In genomic region chr10:97278491-97278989, GRCh38 we compare ENCODE assay signal across 8 cellular contexts. TPM values are rescaled to one million over a fixed set of nuclear protein-coding genes. Genes with fewer than 3 reads are reported as not detected.
DNase-seq lines count a peak whose midpoint lies in the region; ATAC-seq and TF ChIP-seq lines count a peak whose summit lies in the region.

No MANE protein-coding gene starts in this region.

- no peak for TF ChIP-seq POLR2A in uterus (IDR thresholded peaks at IDR 0.05)

- peak; percentile 85 to 86 for ATAC-seq in lower lobe of right lung

- 0 out of 2 replicates have a peak overlapping the region, but pooled peaks have one; percentile 19 for H3K27ac ChIP-seq in HUES6 (ENCODE audit: low read depth, low read length)
- peak overlapping the region; percentile 20 for H3K27ac ChIP-seq in lower lobe of right lung
- peak overlapping the region; percentile 48 to 69 for H3K27ac ChIP-seq in uterus

- H3K36me3 ChIP-seq in HUES6 (ENCODE audit: control insufficient read depth, insufficient read depth, low read length) (no peaks in the 10 kb centered on the region; the same call in 1 of the 2 replicates), lower lobe of right lung (no peaks in the 10 kb centered on the region), uterus (no peaks in the 10 kb centered on the region)

- no TSS peak for BruUV-seq in Calu3 (replicated peaks; lab: Mats Ljungman, UMichigan)

- no peak overlapping the region for H3K9ac ChIP-seq in HUES6 (ENCODE audit: low read length)

- H3K27ac Mint-ChIP-seq in Calu3 (ENCODE audit: unreplicated experiment) = no peak overlapping the region

- no peaks in the 10 kb centered on the region for H3K4me1 Mint-ChIP-seq in Calu3 (ENCODE audit: low read depth, unreplicated experiment)

- H3K4me1 ChIP-seq in HUES6 (ENCODE audit: control insufficient read depth, insufficient read depth, low read length) = peaks cover 5% of the 10 kb centered on the region; the same call in 1 of the 2 replicates
- H3K4me1 ChIP-seq in lower lobe of right lung = peaks cover 18% of the 10 kb centered on the region
- peaks cover 0 to 7% of the 10 kb centered on the region in 2 donors for H3K4me1 ChIP-seq in uterus

- peak; percentile 14 for TF ChIP-seq CTCF in Calu3 (IDR thresholded peaks at IDR 0.05; ENCODE audit: unreplicated experiment)
- peak; percentile 70 for TF ChIP-seq CTCF in lower lobe of right lung (IDR thresholded peaks at IDR 0.05)
- TF ChIP-seq CTCF in uterus (IDR thresholded peaks at IDR 0.05) = peak; percentile 61 to 68 (median 64)

- H3K27me3 Mint-ChIP-seq in Calu3 (ENCODE audit: unreplicated experiment) = no peaks in the 10 kb centered on the region

- no peaks in the 10 kb centered on the region for H3K36me3 Mint-ChIP-seq in Calu3 (ENCODE audit: insufficient read depth, unreplicated experiment)

- DNase-seq in Calu3 (no peak), NOMO-1 treated with DMSO at 0.1 percent for 48 hours (lab: John Stamatoyannopoulos, UW; ENCODE audit: unreplicated experiment) (peak; percentile 82), cerebellum (ENCODE audit: low spot score) (peak; percentile 69), lower lobe of right lung (no peak), uterus (no peak), occipital lobe (lab: John Stamatoyannopoulos, UW) (no peak)
- no peak for DNase-seq in activated effector memory CD4-positive, alpha-beta T cell treated with anti-CD3 and anti-CD28 coated beads, Interleukin-2, amount 50 U/mL, for 16 hours

- H3K4me3 ChIP-seq in HUES6 (ENCODE audit: low read depth, low read length) = no peak overlapping the region
- H3K4me3 ChIP-seq in lower lobe of right lung = no peak overlapping the region
- H3K4me3 ChIP-seq in uterus = no peak overlapping the region

- no peaks in the 10 kb centered on the region for H3K9me3 Mint-ChIP-seq in Calu3 (ENCODE audit: low read depth, unreplicated experiment)

- CTCF ChIA-PET in Calu3 (lab: Charles Lee) = interaction anchor here (0.8 to 1.2 kb wide), 6 partner anchors 41 to 122 kb away, joined by 3 to 9 read pairs (median 4); partner anchors contain the start of genes FRAT1 and RRP12

- no peak overlapping the region for H3K4me3 Mint-ChIP-seq in Calu3 (ENCODE audit: low read depth, unreplicated experiment)

- no peaks in the 10 kb centered on the region for H3K9me3 ChIP-seq in HUES6 (ENCODE audit: control insufficient read depth, insufficient read depth, low read depth, low read length)
- no peaks in the 10 kb centered on the region for H3K9me3 ChIP-seq in lower lobe of right lung
- no peaks in the 10 kb centered on the region for H3K9me3 ChIP-seq in uterus

- H3K27me3 ChIP-seq in HUES6 (ENCODE audit: control insufficient read depth, insufficient read depth, low read length) (no peaks in the 10 kb centered on the region), lower lobe of right lung (ENCODE audit: low read depth) (no peaks in the 10 kb centered on the region), uterus (no peaks in the 10 kb centered on the region)

- intact Hi-C loops in Calu3 (cut with micrococcal nuclease; ENCODE audit: unreplicated experiment) (loop anchor here (2.0 kb wide), 2 partner anchors 54 to 76 kb away; no protein-coding TSS in a partner anchor), lower lobe of right lung (cut with DNase I) (no loop called here), uterus (cut with DNase I; ENCODE audit: low total_unique reads) (no loop called here)

RNA-seq across cellular contexts. Expression of gene ARHGAP19, which starts 13.9 kb away (rescaled TPM):
- total RNA-seq in Calu3 (2022) = 3.7 and 6.7 TPM in 2 replicates
- total RNA-seq in cerebellum = 14.1 TPM
- total RNA-seq in lower lobe of right lung = 15.4 TPM
- 10 to 100 TPM in 3 of 4 donors, 1 to 10 TPM in 1; 5.3 to 25.8 (median 14.0) TPM for total RNA-seq in uterus
- 8.4 TPM for total RNA-seq in occipital lobe

RNA-seq across cellular contexts. Expression of gene FRAT1, which starts 40.5 kb away (rescaled TPM):
- total RNA-seq in Calu3 (2022) (2.1 TPM in 2 replicates), cerebellum (2.6 TPM), lower lobe of right lung (15.1 TPM), uterus (1 to 10 TPM; 1.8 to 6.9 (median 3.2) TPM), occipital lobe (5.6 TPM)

RNA-seq across cellular contexts. Expression of gene FRAT2, which starts 56.0 kb away (rescaled TPM):
- total RNA-seq in Calu3 (2022) (6.0 and 7.4 TPM in 2 replicates), cerebellum (7.5 TPM), lower lobe of right lung (27.5 TPM), uterus (10 to 100 TPM in 1 of 4 donors, 1 to 10 TPM in 3; 2.4 to 14.9 (median 4.8) TPM), occipital lobe (16.8 TPM)

Comparison
In these comparisons a context has a peak if more than half of its experiments do, and no peak if none do; other contexts are left out.
1. DNase-seq: peak in NOMO-1 treated with DMSO at 0.1 percent for 48 hours (single experiment) and cerebellum (single experiment); none in Calu3 (single experiment), lower lobe of right lung (single experiment), uterus (0 of 2), activated effector memory CD4-positive, alpha-beta T cell treated with anti-CD3 and anti-CD28 coated beads, Interleukin-2, amount 50 U/mL, for 16 hours (single experiment) and occipital lobe (single experiment).
2. CTCF ChIP-seq: peak in every context shown above with its lines; median percentile 70 in lower lobe of right lung; 64 in uterus; 14 in Calu3.
3. Peak in every context shown above with its lines, with median percentiles within 50 percentile points of each other: H3K27ac ChIP-seq.